In genomic region chr9:128771745-128772519, GRCh38 we compare ENCODE assay signal across 1 cellular context.
A peak's percentile ranks its signal among the peaks of the same experiment; 100 is the strongest.
TF ChIP-seq lines count a peak whose summit lies in the region.

TSS of gene ZER1 (minus strand) at chr9:128771927. CDS start at chr9:128755565, 16,362 bp downstream.

TF ChIP-seq in HEK293, 187 proteins besides CTCF, POLR2A, EP300 and RAD21 (continued from another document):
- TF ChIP-seq ZNF623 (tag by site-specific recombination; IDR thresholded peaks at IDR 0.05), result peak; percentile 32; the same call in 1 of the 2 replicates
- TF ChIP-seq ZNF26 (tag by site-specific recombination; IDR thresholded peaks at IDR 0.05), result no peak
- TF ChIP-seq ZNF335 (tag by site-specific recombination; conservative IDR thresholded peaks at IDR 0.05), result peak; percentile 47
- no peak for TF ChIP-seq SALL2 (tag by site-specific recombination; IDR thresholded peaks at IDR 0.05; ENCODE audit: borderline replicate concordance)
- TF ChIP-seq BCL11B (tag by site-specific recombination; IDR thresholded peaks at IDR 0.05; ENCODE audit: low read depth), result no peak
- no peak for TF ChIP-seq ZNF223 (tag by site-specific recombination; IDR thresholded peaks at IDR 0.05)
- no peak; the same call in 1 of the 2 replicates for TF ChIP-seq ZNF626 (tag by site-specific recombination; IDR thresholded peaks at IDR 0.05)
- TF ChIP-seq TRIM28 (IDR thresholded peaks at IDR 0.05; ENCODE audit: borderline replicate concordance, low read length), result no peak
- TF ChIP-seq ZNF692 (tag by site-specific recombination; IDR thresholded peaks at IDR 0.05), result peak; percentile 91
- TF ChIP-seq ZNF629 (tag by site-specific recombination; IDR thresholded peaks at IDR 0.05), result peak; percentile 83
- TF ChIP-seq ZSCAN5A (tag by site-specific recombination; IDR thresholded peaks at IDR 0.05), result peak; percentile 87
- TF ChIP-seq ZSCAN4 (tag by site-specific recombination; IDR thresholded peaks at IDR 0.05), result peak; percentile 53; the same call in 1 of the 2 replicates
- TF ChIP-seq HOXC10 (CRISPR knock-in tag; IDR thresholded peaks at IDR 0.05), result no peak
- TF ChIP-seq ZNF174 (tag by site-specific recombination; IDR thresholded peaks at IDR 0.05), result no peak
- peak; percentile 94 for TF ChIP-seq KLF17 (tag by site-specific recombination; IDR thresholded peaks at IDR 0.05)
- TF ChIP-seq ZNF768 (tag by site-specific recombination; IDR thresholded peaks at IDR 0.05), result no peak
- TF ChIP-seq ZNF707 (tag by site-specific recombination; IDR thresholded peaks at IDR 0.05), result 0 out of 2 replicates have a peak, but pooled peaks have one; percentile 25
- peak; percentile 40; the same call in 1 of the 2 replicates for TF ChIP-seq ATF2 (tag by site-specific recombination; IDR thresholded peaks at IDR 0.05; ENCODE audit: low read depth)
- TF ChIP-seq ZNF548 (tag by site-specific recombination; IDR thresholded peaks at IDR 0.05), result no peak
- peak; percentile 79 for TF ChIP-seq ZNF76 (tag by site-specific recombination; IDR thresholded peaks at IDR 0.05; ENCODE audit: borderline replicate concordance, low read depth)
- peak; percentile 83; the same call in 1 of the 2 replicates for TF ChIP-seq ZNF785 (tag by site-specific recombination; IDR thresholded peaks at IDR 0.05)
- TF ChIP-seq ZNF837 (tag by site-specific recombination; IDR thresholded peaks at IDR 0.05), result no peak
- peak; percentile 85 for TF ChIP-seq ZNF24 (tag by site-specific recombination; IDR thresholded peaks at IDR 0.05)
- no peak for TF ChIP-seq ZNF600 (tag by site-specific recombination; IDR thresholded peaks at IDR 0.05)
- TF ChIP-seq ZNF214 (tag by site-specific recombination; IDR thresholded peaks at IDR 0.05; ENCODE audit: borderline replicate concordance), result no peak
- no peak for TF ChIP-seq ZNF280D (tag by site-specific recombination; IDR thresholded peaks at IDR 0.05)
- TF ChIP-seq ZNF449 (tag by site-specific recombination; IDR thresholded peaks at IDR 0.05), result peak; percentile 81
- TF ChIP-seq ZBTB8A (tag by site-specific recombination; IDR thresholded peaks at IDR 0.05), result peak; percentile 77
- no peak; the same call in 1 of the 2 replicates for TF ChIP-seq WT1 (tag by site-specific recombination; IDR thresholded peaks at IDR 0.05)
- no peak for TF ChIP-seq ZNF10 (tag by site-specific recombination; IDR thresholded peaks at IDR 0.05)
- no peak for TF ChIP-seq ZNF354C (tag by site-specific recombination; IDR thresholded peaks at IDR 0.05; ENCODE audit: borderline replicate concordance, low read depth)
- TF ChIP-seq ZNF2 (tag by site-specific recombination; IDR thresholded peaks at IDR 0.05), result peak; percentile 83; the same call in 1 of the 2 replicates
- TF ChIP-seq ZNF48 (tag by site-specific recombination; IDR thresholded peaks at IDR 0.05), result no peak
- TF ChIP-seq ZNF571 (tag by site-specific recombination; IDR thresholded peaks at IDR 0.05), result no peak
- TF ChIP-seq ZNF121 (tag by site-specific recombination; IDR thresholded peaks at IDR 0.05), result peak; percentile 73; the same call in 1 of the 2 replicates
- TF ChIP-seq ZNF266 (tag by site-specific recombination; IDR thresholded peaks at IDR 0.05; ENCODE audit: low read depth), result no peak
- TF ChIP-seq ZNF311 (tag by site-specific recombination; IDR thresholded peaks at IDR 0.05; ENCODE audit: borderline replicate concordance), result no peak
- peak; percentile 98 for TF ChIP-seq ZNF501 (tag by site-specific recombination; IDR thresholded peaks at IDR 0.05)
- no peak for TF ChIP-seq MZF1 (tag by site-specific recombination; IDR thresholded peaks at IDR 0.05; ENCODE audit: borderline replicate concordance)
- TF ChIP-seq ZNF169 (tag by site-specific recombination; IDR thresholded peaks at IDR 0.05), result no peak
- TF ChIP-seq PBX3 (CRISPR knock-in tag; IDR thresholded peaks at IDR 0.05), result no peak
- TF ChIP-seq PRDM6 (tag by site-specific recombination; IDR thresholded peaks at IDR 0.05), result no peak
- no peak for TF ChIP-seq ZNF621 (tag by site-specific recombination; IDR thresholded peaks at IDR 0.05)
